1 cellular context compared by ENCODE assay signal in genomic region chr3:24683511-24684384, GRCh38.
TF ChIP-seq lines count a peak whose summit lies in the region.

No MANE protein-coding gene starts in this region.

TF ChIP-seq in GM23338, 12 proteins besides CTCF, POLR2A, EP300 and RAD21 (continued from another document):
- no peak for TF ChIP-seq ZNF462 (CRISPR knock-in tag; IDR thresholded peaks at IDR 0.05)
- TF ChIP-seq EZH2 (IDR thresholded peaks at IDR 0.05; ENCODE audit: low read depth, unreplicated experiment) = no peak
